16 cellular contexts compared by ENCODE assay signal in the genomic region with DNA sequence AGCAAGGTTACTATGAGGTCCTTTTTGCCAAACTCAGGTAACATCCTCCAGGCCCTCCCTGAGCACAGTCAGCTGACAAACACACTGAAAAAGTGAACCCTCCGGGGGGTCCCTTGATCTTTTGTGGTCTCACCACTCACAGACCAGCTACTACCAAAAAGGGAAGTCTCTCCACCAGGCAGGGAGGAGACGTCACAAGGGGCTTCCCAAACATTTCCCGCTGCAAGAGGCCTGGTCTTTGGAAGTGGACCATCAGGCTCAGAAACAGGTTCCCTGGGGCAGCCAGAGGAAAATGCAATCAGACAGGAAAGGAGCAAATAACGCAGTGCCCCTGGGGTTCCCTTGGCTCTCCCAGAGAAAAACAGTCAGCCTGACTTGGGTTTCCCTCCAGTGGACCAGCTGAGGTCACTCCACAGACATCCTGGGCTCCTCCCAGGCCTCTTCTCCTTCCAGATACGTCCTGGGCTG. TPM values are rescaled to one million over a fixed set of nuclear protein-coding genes. Genes with fewer than 3 reads are reported as not detected.
DNase-seq lines count a peak whose midpoint lies in the region; ATAC-seq and TF ChIP-seq lines count a peak whose summit lies in the region.
"Had no signal": no experiment of that assay in that cellular context is flagged by ENCODE, and none has a peak within 500 bp of the region (broad histone marks: within the 10 kb centered on the region; RNA-seq: fewer than 3 reads in every experiment).

No MANE protein-coding gene starts in this region.

- no peak overlapping the region for H4K5ac ChIP-seq in mesendoderm (ENCODE audit: low read length)

- H3K9me3 ChIP-seq in DND-41 (ENCODE audit: insufficient read depth, low read length, severe bottlenecking): no peaks in the 10 kb centered on the region
- H3K9me3 ChIP-seq in HUES64 (ENCODE audit: insufficient read depth, low read depth, low read length): no peaks in the 10 kb centered on the region
- H3K9me3 ChIP-seq in Caco-2: no peaks in the 10 kb centered on the region
- H3K9me3 ChIP-seq: tibial nerve had no signal

- H3K4me2 ChIP-seq in DND-41 (ENCODE audit: insufficient read depth, low read length) (no peak overlapping the region), mesendoderm (ENCODE audit: low read length) (no peak overlapping the region)

- no peak overlapping the region for H3K9ac ChIP-seq in DND-41 (ENCODE audit: low read depth, low read length)
- H3K9ac ChIP-seq in HUES64 (ENCODE audit: low read depth, low read length): no peak overlapping the region
- no peak overlapping the region for H3K9ac ChIP-seq in mesendoderm (ENCODE audit: low read length)

- H3K36me3 ChIP-seq in DND-41 (ENCODE audit: insufficient read depth, low read length) (no peaks in the 10 kb centered on the region), HUES64 (ENCODE audit: insufficient read depth, low read length) (no peaks in the 10 kb centered on the region), mesendoderm (ENCODE audit: control insufficient read depth, insufficient read depth, low read length) (no peaks in the 10 kb centered on the region), Caco-2 (ENCODE audit: control insufficient read depth, insufficient read depth, low read length) (no peaks in the 10 kb centered on the region)
- H3K36me3 ChIP-seq: tibial nerve had no signal

- no peak overlapping the region for H2BK5ac ChIP-seq in mesendoderm (ENCODE audit: low read length)

- no peak for ATAC-seq in DND-41 (ENCODE audit: insufficient read depth, low read depth)
- ATAC-seq in activated CD8-positive, alpha-beta T cell treated with anti-CD3 and anti-CD28 coated beads for 36 hours: no peak
- ATAC-seq: activated CD4-positive, alpha-beta T cell treated with anti-CD3 and anti-CD28 coated beads for 36 hours had no signal

- H3K36me3 Mint-ChIP-seq in activated CD8-positive, alpha-beta T cell treated with anti-CD3 and anti-CD28 coated beads for 36 hours (ENCODE audit: low read depth): no peaks in the 10 kb centered on the region
- H3K36me3 Mint-ChIP-seq in Caco-2 (ENCODE audit: insufficient read depth, unreplicated experiment): no peaks in the 10 kb centered on the region

- CTCF ChIA-PET in activated CD8-positive, alpha-beta T cell treated with anti-CD3 and anti-CD28 coated beads for 36 hours (lab: Charles Lee): interaction anchor here (0.7 to 6.8 kb wide), 4 partner anchors 11 to 44 kb away, joined by 3 to 52 read pairs (median 7); no protein-coding TSS in a partner anchor
- CTCF ChIA-PET in Caco-2 (lab: Charles Lee): interaction anchor here (0.9 kb wide), 1 partner anchor 22 kb away, joined by 3 read pairs; no protein-coding TSS in a partner anchor

- H2AFZ ChIP-seq in DND-41 (ENCODE audit: low read depth, low read length): no peak overlapping the region

- DNase-seq in DND-41: peak; percentile 43
- peak; percentile 49 for DNase-seq in activated CD8-positive, alpha-beta T cell treated with anti-CD3 and anti-CD28 coated beads for 36 hours
- DNase-seq in mesendoderm: no peak
- DNase-seq in activated gamma-delta T cell (lab: John Stamatoyannopoulos, UW): no peak
- DNase-seq in OCI-M2 (lab: John Stamatoyannopoulos, UW; ENCODE audit: unreplicated experiment): no peak
- DNase-seq in Caco-2: no peak
- DNase-seq in hippocampal formation (lab: John Stamatoyannopoulos, UW): no peak
- DNase-seq: activated CD4-positive, alpha-beta T cell treated with anti-CD3 and anti-CD28 coated beads for 36 hours; activated CD8-positive, alpha-beta memory T cell treated with anti-CD3 and anti-CD28 coated beads, Interleukin-2, amount 50 U/mL, for 4 hours; activated effector memory CD4-positive, alpha-beta T cell treated with anti-CD3 and anti-CD28 coated beads, Interleukin-2, amount 50 U/mL, for 16 hours; foreskin fibroblast; NCI-H526 treated with DMSO at 0.1 percent for 48 hours; OCI-M1; T-helper 9 cell had no signal

- H4K20me1 ChIP-seq in DND-41 (ENCODE audit: insufficient read depth, low read length): 0 out of 2 replicates have a peak, but pooled peaks cover 4% of the 10 kb centered on the region

- no peaks in the 10 kb centered on the region for H3K27me3 Mint-ChIP-seq in activated CD8-positive, alpha-beta T cell treated with anti-CD3 and anti-CD28 coated beads for 36 hours
- H3K27me3 Mint-ChIP-seq in Caco-2 (ENCODE audit: insufficient read depth, unreplicated experiment): no peaks in the 10 kb centered on the region
- H3K27me3 Mint-ChIP-seq: activated CD4-positive, alpha-beta T cell treated with anti-CD3 and anti-CD28 coated beads for 36 hours had no signal

- no TSS peak for BruUV-seq in Caco-2 (replicated peaks; lab: Mats Ljungman, UMichigan)

- peak overlapping the region; percentile 26 for H3K27ac Mint-ChIP-seq in activated CD8-positive, alpha-beta T cell treated with anti-CD3 and anti-CD28 coated beads for 36 hours
- no peak overlapping the region for H3K27ac Mint-ChIP-seq in Caco-2 (ENCODE audit: unreplicated experiment)
- H3K27ac Mint-ChIP-seq: activated CD4-positive, alpha-beta T cell treated with anti-CD3 and anti-CD28 coated beads for 36 hours had no signal

- intact Hi-C loops in activated CD8-positive, alpha-beta T cell treated with anti-CD3 and anti-CD28 coated beads for 36 hours (cut with micrococcal nuclease): no loop called here
- intact Hi-C loops in Caco-2 (cut with micrococcal nuclease; ENCODE audit: unreplicated experiment): no loop called here

- H3K27me3 ChIP-seq in DND-41 (ENCODE audit: insufficient read depth, low read length, poor library complexity) (no peaks in the 10 kb centered on the region), HUES64 (ENCODE audit: insufficient read depth, low read length) (no peaks in the 10 kb centered on the region), mesendoderm (ENCODE audit: insufficient read depth, low read length, poor library complexity) (no peaks in the 10 kb centered on the region), Caco-2 (replicated peaks; ENCODE audit: control insufficient read depth, insufficient read depth, low read length) (no peaks in the 10 kb centered on the region)
- H3K27me3 ChIP-seq: tibial nerve had no signal

- H4K8ac ChIP-seq in mesendoderm (ENCODE audit: low read depth, low read length): no peak overlapping the region

- WGBS in HUES64: 50% methylated on average over 5 of the region's 5 CpGs
- no CpG with 5 or more reads among the region's 5 CpGs for WGBS in mesendoderm (ENCODE audit: extremely low coverage, insufficient coverage, low lambda C conversion rate)

- H3K9me3 Mint-ChIP-seq in activated CD8-positive, alpha-beta T cell treated with anti-CD3 and anti-CD28 coated beads for 36 hours: no peaks in the 10 kb centered on the region
- H3K9me3 Mint-ChIP-seq in Caco-2 (ENCODE audit: unreplicated experiment): no peaks in the 10 kb centered on the region

- no peak overlapping the region for H3K18ac ChIP-seq in mesendoderm (ENCODE audit: low read length)

- POLR2A ChIA-PET in activated CD8-positive, alpha-beta T cell treated with anti-CD3 and anti-CD28 coated beads for 36 hours (lab: Charles Lee): interaction anchor here (0.7 to 1.2 kb wide), 3 partner anchors 9 to 235 kb away, joined by 3 read pairs; no protein-coding TSS in a partner anchor
- POLR2A ChIA-PET in Caco-2 (lab: Charles Lee): no interaction called here

- no peak for TF ChIP-seq CTCF in DND-41 (IDR thresholded peaks at IDR 0.05; ENCODE audit: borderline replicate concordance, extremely low read depth, low read length, poor library complexity, severe bottlenecking)
- TF ChIP-seq CTCF in activated CD8-positive, alpha-beta T cell treated with anti-CD3 and anti-CD28 coated beads for 36 hours (IDR thresholded peaks at IDR 0.05): no peak
- TF ChIP-seq CTCF in Caco-2 (IDR thresholded peaks at IDR 0.05; ENCODE audit: insufficient read depth in 1 of 2, low read depth in 1 of 2, low read length in 1 of 2, severe bottlenecking in 1 of 2, unreplicated experiment in 1 of 2): no peak

- no peak overlapping the region for H3K56ac ChIP-seq in mesendoderm (ENCODE audit: low read length)

- H2BK15ac ChIP-seq in mesendoderm (replicated peaks; ENCODE audit: low read depth): no peak overlapping the region

- no peaks in the 10 kb centered on the region for H3K79me2 ChIP-seq in DND-41 (ENCODE audit: insufficient read depth, low read length)
- H3K79me2 ChIP-seq in mesendoderm (ENCODE audit: control insufficient read depth, insufficient read depth, low read length): no peaks in the 10 kb centered on the region

- H3K4me3 Mint-ChIP-seq in activated CD8-positive, alpha-beta T cell treated with anti-CD3 and anti-CD28 coated beads for 36 hours: no peak overlapping the region
- H3K4me3 Mint-ChIP-seq in Caco-2 (ENCODE audit: unreplicated experiment): no peak overlapping the region
- H3K4me3 Mint-ChIP-seq: activated CD4-positive, alpha-beta T cell treated with anti-CD3 and anti-CD28 coated beads for 36 hours had no signal

- H3K27ac ChIP-seq in DND-41 (ENCODE audit: low read length) (peak overlapping the region; percentile 39; the same call in 1 of the 2 replicates), HUES64 (ENCODE audit: low read depth, low read length) (peak overlapping the region; percentile 64; the same call in 1 of the 2 replicates), mesendoderm (ENCODE audit: low read depth, low read length) (peak overlapping the region; percentile 7)
- H3K27ac ChIP-seq: tibial nerve had no signal

- no peak overlapping the region for H2AK5ac ChIP-seq in mesendoderm (ENCODE audit: low read length)

- H3K4me1 ChIP-seq in DND-41 (ENCODE audit: insufficient read depth, low read length): peaks cover 39% of the 10 kb centered on the region
- H3K4me1 ChIP-seq in HUES64 (ENCODE audit: insufficient read depth, low read length): 0 out of 2 replicates have a peak, but pooled peaks cover 5% of the 10 kb centered on the region
- no peaks in the 10 kb centered on the region for H3K4me1 ChIP-seq in mesendoderm (ENCODE audit: control insufficient read depth, low read depth, low read length)
- H3K4me1 ChIP-seq in Caco-2: peaks cover 5% of the 10 kb centered on the region; the same call in 1 of the 2 replicates

- peaks cover 39% of the 10 kb centered on the region for H3K4me1 Mint-ChIP-seq in activated CD8-positive, alpha-beta T cell treated with anti-CD3 and anti-CD28 coated beads for 36 hours (ENCODE audit: low read depth)
- H3K4me1 Mint-ChIP-seq in Caco-2 (ENCODE audit: low read depth, unreplicated experiment): peaks cover 9% of the 10 kb centered on the region

- no peak overlapping the region for H3K4me3 ChIP-seq in DND-41 (ENCODE audit: low read depth in 1 of 2, low read length in 2 of 2)
- no peak overlapping the region for H3K4me3 ChIP-seq in HUES64 (ENCODE audit: low read length)
- H3K4me3 ChIP-seq in mesendoderm (ENCODE audit: low read length): no peak overlapping the region
- H3K4me3 ChIP-seq in Caco-2 (ENCODE audit: low read depth, low read length): no peak overlapping the region
- H3K4me3 ChIP-seq: tibial nerve had no signal

- no peaks in the 10 kb centered on the region for H3K79me1 ChIP-seq in mesendoderm (ENCODE audit: low read length)

- no peak overlapping the region for H3K4ac ChIP-seq in mesendoderm (ENCODE audit: low read depth, low read length)

- H3K23ac ChIP-seq in mesendoderm (ENCODE audit: low read length): no peak overlapping the region

- no peak overlapping the region for H2BK120ac ChIP-seq in mesendoderm (ENCODE audit: low read depth, low read length)

RNA-seq across cellular contexts. Expression of gene POMC, which starts 38.7 kb away (rescaled TPM):
- 1.5 TPM for polyA plus RNA-seq in HUES64 (2013, experiment 1 of 2)
- polyA plus RNA-seq in HUES64 (2013, experiment 2 of 2): 3.0 TPM
- total RNA-seq in activated CD8-positive, alpha-beta T cell treated with anti-CD3 and anti-CD28 coated beads for 36 hours: 1 to 10 TPM; 5.1 to 5.5 TPM
- polyA plus RNA-seq in mesendoderm (2013, experiment 1 of 2): 3.3 TPM
- 3.1 TPM for polyA plus RNA-seq in mesendoderm (2013, experiment 2 of 2)
- 10.5 and 14.9 TPM in 2 replicates for total RNA-seq in Caco-2 (2022)

Comparison
In these comparisons a context has a peak if more than half of its experiments do, and no peak if none do; other contexts are left out.
1. DNase-seq: peak in DND-41 (single experiment) and activated CD8-positive, alpha-beta T cell treated with anti-CD3 and anti-CD28 coated beads for 36 hours (single experiment); none in mesendoderm (single experiment), activated gamma-delta T cell (single experiment), OCI-M2 (single experiment), Caco-2 (0 of 2) and hippocampal formation (0 of 2).
2. H3K27ac ChIP-seq: peak in every context shown above with its lines; median percentile 64 in HUES64; 39 in DND-41; 7 in mesendoderm.